ENCODE assay signal across 24 cellular contexts in the genomic region with DNA sequence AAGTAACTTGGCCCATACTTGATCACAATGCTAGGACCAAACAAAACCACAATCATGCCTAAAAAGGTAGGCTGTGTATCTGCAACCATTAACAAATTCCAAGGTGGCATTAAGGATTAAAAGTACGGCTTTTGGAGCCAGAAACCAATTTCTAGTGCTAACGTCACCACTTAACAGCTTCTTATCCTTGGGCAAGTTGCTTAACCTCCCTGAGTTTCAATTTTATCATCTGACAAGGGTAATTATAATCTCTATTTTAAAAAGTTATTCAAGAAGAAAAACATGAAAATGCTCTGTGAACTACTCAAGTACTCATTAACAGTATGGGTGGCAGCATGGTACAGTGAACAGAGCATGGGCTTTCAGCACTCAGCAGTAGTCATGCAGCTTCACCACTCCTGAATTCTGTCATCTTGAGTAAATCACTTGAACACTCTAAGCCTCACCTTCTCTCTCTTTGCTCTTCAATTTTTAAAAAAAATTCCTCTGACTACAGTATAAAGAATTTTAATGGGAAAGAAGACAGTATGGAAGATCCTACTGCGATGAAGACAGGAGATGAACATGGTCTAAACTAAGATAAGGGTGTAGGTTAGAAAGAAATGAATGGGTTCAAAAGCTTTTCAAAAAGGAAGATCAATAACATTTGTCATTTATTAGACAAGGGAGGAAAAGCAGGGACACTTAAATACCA.
DNase-seq lines count a peak whose midpoint lies in the region; ATAC-seq and TF ChIP-seq lines count a peak whose summit lies in the region.
"Had no signal": no experiment of that assay in that cellular context is flagged by ENCODE, and none has a peak within 500 bp of the region (broad histone marks: within the 10 kb centered on the region; RNA-seq: fewer than 3 reads in every experiment).

No MANE protein-coding gene starts in this region.

- no peak for TF ChIP-seq CTCF in CD4-positive, alpha-beta T cell (IDR thresholded peaks at IDR 0.05)
- TF ChIP-seq CTCF in lung (IDR thresholded peaks at IDR 0.05; ENCODE audit: control extremely low read depth, extremely low read depth) (no peak), esophagus muscularis mucosa (IDR thresholded peaks at IDR 0.05) (no peak)

- CTCF ChIA-PET in CD4-positive, alpha-beta T cell (lab: Charles Lee) = no interaction called here

- H3K4me1 Mint-ChIP-seq in CD4-positive, alpha-beta T cell (ENCODE audit: low read depth) = peaks cover 5% of the 10 kb centered on the region

- no peaks in the 10 kb centered on the region for H3K27me3 Mint-ChIP-seq in CD4-positive, alpha-beta T cell

- no peak for TF ChIP-seq EP300 in esophagus muscularis mucosa (IDR thresholded peaks at IDR 0.05)

- H3K27ac Mint-ChIP-seq in CD4-positive, alpha-beta T cell = peak overlapping the region; percentile 19

- H3K4me3 ChIP-seq in lung = no peak overlapping the region
- H3K4me3 ChIP-seq in esophagus muscularis mucosa = no peak overlapping the region
- H3K4me3 ChIP-seq: GM12878, PC-9, SK-N-MC had no signal

- POLR2A ChIA-PET in CD4-positive, alpha-beta T cell (lab: Charles Lee) = no interaction called here

- no peak for DNase-seq in CD4-positive, alpha-beta T cell
- peak; percentile 74 for DNase-seq in DMS79 treated with DMSO at 0.1 percent for 48 hours (lab: John Stamatoyannopoulos, UW)
- no peak for DNase-seq in lung (ENCODE audit: low spot score)
- peak; percentile 13 for DNase-seq in renal cortical epithelial cell (ENCODE audit: low read depth)
- DNase-seq in effector CD4-positive, alpha-beta T cell = no peak
- no peak for DNase-seq in esophagus muscularis mucosa (ENCODE audit: extremely low spot score)
- DNase-seq: BE2C, COR-L47, DND-41, IMR-90, NCI-H1092 treated with DMSO at 0.1 percent for 48 hours, NCI-H1436 treated with DMSO at 0.1 percent for 48 hours, NCI-H1930, NCI-H226, NCI-H510A treated with DMSO at 0.1 percent for 48 hours, NCI-H748 treated with DMSO at 0.1 percent for 48 hours, PC-9, RPMI8226, SHP77 had no signal

- H3K27ac ChIP-seq in CD4-positive, alpha-beta T cell (ENCODE audit: low read depth, low read length) = no peak overlapping the region
- H3K27ac ChIP-seq in lung (ENCODE audit: low read depth in 1 of 2, low read length in 1 of 2) = no peak overlapping the region
- H3K27ac ChIP-seq in esophagus muscularis mucosa (replicated peaks in 1 of 4) = no peak overlapping the region
- H3K27ac ChIP-seq: KMS-11, PC-9, SK-N-MC had no signal

- WGBS in lung, 2 donors = 72 to 98% methylated on average over 3 of the region's 3 CpGs
- WGBS in esophagus muscularis mucosa = 93% methylated on average over 3 of the region's 3 CpGs

- no peak for ATAC-seq in CD4-positive, alpha-beta T cell (ENCODE audit: poor library complexity)
- peak; percentile 58 for ATAC-seq in lung (ENCODE audit: insufficient read depth, low FRiP score)
- ATAC-seq in activated CD4-positive, CD25-positive, alpha-beta regulatory T cell treated with anti-CD3 and anti-CD28 coated beads, Interleukin-2, amount 50 U/mL, for 24 hours = no peak
- ATAC-seq: GM12878, HCT116 had no signal

- no peaks in the 10 kb centered on the region for H3K27me3 ChIP-seq in CD4-positive, alpha-beta T cell (ENCODE audit: control insufficient read depth, insufficient read depth, low read length)
- H3K27me3 ChIP-seq in lung (ENCODE audit: control insufficient read depth, insufficient read depth) = no peaks in the 10 kb centered on the region
- H3K27me3 ChIP-seq in esophagus muscularis mucosa = no peaks in the 10 kb centered on the region
- H3K27me3 ChIP-seq: BE2C had no signal

- H3K36me3 ChIP-seq in lung (ENCODE audit: control insufficient read depth in 2 of 2, insufficient read depth in 2 of 2, low read length in 2 of 2) = peaks cover 5 to 22% of the 10 kb centered on the region in 2 donors
- H3K36me3 ChIP-seq in esophagus muscularis mucosa = peaks cover 45 to 87% (median 68%) of the 10 kb centered on the region in 4 donors
- H3K36me3 ChIP-seq: BE2C had no signal

- intact Hi-C loops in CD4-positive, alpha-beta T cell (cut with DNase I, micrococcal nuclease) = no loop called here
- intact Hi-C loops in esophagus muscularis mucosa (cut with DNase I) = no loop called here

- no peak overlapping the region for H3K4me3 Mint-ChIP-seq in CD4-positive, alpha-beta T cell

- no peaks in the 10 kb centered on the region for H3K9me3 ChIP-seq in CD4-positive, alpha-beta T cell (ENCODE audit: control insufficient read depth, low read length)
- H3K9me3 ChIP-seq in lung (ENCODE audit: control insufficient read depth in 2 of 2, insufficient read depth in 1 of 2, low read length in 1 of 2) (no peaks in the 10 kb centered on the region), esophagus muscularis mucosa (no peaks in the 10 kb centered on the region)
- H3K9me3 ChIP-seq: BE2C had no signal

- peaks cover 99% of the 10 kb centered on the region for H3K36me3 Mint-ChIP-seq in CD4-positive, alpha-beta T cell (ENCODE audit: low read depth)

- no peaks in the 10 kb centered on the region for H3K9me3 Mint-ChIP-seq in CD4-positive, alpha-beta T cell

- no peak for TF ChIP-seq POLR2A in esophagus muscularis mucosa (IDR thresholded peaks at IDR 0.05; ENCODE audit: low read depth)

- H3K4me1 ChIP-seq in lung (ENCODE audit: control insufficient read depth in 2 of 2, insufficient read depth in 2 of 2, low read length in 2 of 2) (no peaks in the 10 kb centered on the region), esophagus muscularis mucosa (no peaks in the 10 kb centered on the region)
- H3K4me1 ChIP-seq: BE2C had no signal

Comparison
In these comparisons a context has a peak if more than half of its experiments do, and no peak if none do; other contexts are left out.
1. DNase-seq: peak in DMS79 treated with DMSO at 0.1 percent for 48 hours (single experiment) and renal cortical epithelial cell (single experiment); none in CD4-positive, alpha-beta T cell (0 of 10), lung (single experiment), effector CD4-positive, alpha-beta T cell (single experiment) and esophagus muscularis mucosa (single experiment).